Comparison of ENCODE assay signal across 12 cellular contexts in the genomic region with DNA sequence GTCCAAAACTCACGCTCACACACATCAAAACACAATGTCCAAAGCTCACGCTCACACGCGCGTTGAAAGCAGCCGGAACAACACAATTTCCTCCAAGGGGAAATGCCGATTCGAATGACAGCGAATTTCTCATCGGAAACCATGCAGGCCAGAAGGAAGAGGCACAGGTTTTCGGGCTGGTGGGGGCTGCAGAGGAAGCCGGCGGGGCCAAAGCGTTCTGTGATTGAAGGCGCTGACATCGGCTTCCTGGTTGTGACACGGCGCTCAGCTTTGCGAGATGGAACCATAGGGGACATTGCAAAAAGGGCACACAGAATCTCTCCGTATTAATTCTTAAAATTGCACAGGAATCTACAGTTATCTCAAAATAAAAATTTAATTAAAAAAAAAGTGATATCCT.
A peak's percentile ranks its signal among the peaks of the same experiment; 100 is the strongest.
DNase-seq lines count a peak whose midpoint lies in the region; ATAC-seq and TF ChIP-seq lines count a peak whose summit lies in the region.
"Had no signal": no experiment of that assay in that cellular context is flagged by ENCODE, and none has a peak within 500 bp of the region (broad histone marks: within the 10 kb centered on the region; RNA-seq: fewer than 3 reads in every experiment).

No MANE protein-coding gene starts in this region.

- no peaks in the 10 kb centered on the region for H3K27me3 ChIP-seq in BLaER1

- no peaks in the 10 kb centered on the region for H3K9me3 Mint-ChIP-seq in activated CD4-positive, alpha-beta T cell treated with anti-CD3 and anti-CD28 coated beads, Interleukin-2, amount 10 ng/mL, durations not matched to agents 7 days and 5 days
- H3K9me3 Mint-ChIP-seq: dendritic cell treated with granulocyte-macrophage colony-stimulating factor and Interleukin-4, amounts not matched to agents 40 ng/mL and 50 ng/mL, for 4 days; WTC11 had no signal

- H3K36me3 Mint-ChIP-seq in activated CD4-positive, alpha-beta T cell treated with anti-CD3 and anti-CD28 coated beads, Interleukin-2, amount 10 ng/mL, durations not matched to agents 7 days and 5 days (ENCODE audit: low read depth): peaks cover 7% of the 10 kb centered on the region
- H3K36me3 Mint-ChIP-seq: WTC11 had no signal

- peak overlapping the region; percentile 60 for H3K4me3 ChIP-seq in BLaER1
- H3K4me3 ChIP-seq: A549 had no signal

- ATAC-seq in HG02571 (IDR thresholded peaks at IDR 0.05; ENCODE audit: unreplicated experiment): no peak
- ATAC-seq in GM18505 (IDR thresholded peaks at IDR 0.05; ENCODE audit: unreplicated experiment): no peak
- ATAC-seq: A549 had no signal

- peak overlapping the region; percentile 73 for H3K27ac ChIP-seq in BLaER1
- H3K27ac ChIP-seq: A549 had no signal

- H3K27ac Mint-ChIP-seq in activated CD4-positive, alpha-beta T cell treated with anti-CD3 and anti-CD28 coated beads, Interleukin-2, amount 10 ng/mL, durations not matched to agents 7 days and 5 days: no peak overlapping the region
- H3K27ac Mint-ChIP-seq: dendritic cell treated with granulocyte-macrophage colony-stimulating factor and Interleukin-4, amounts not matched to agents 40 ng/mL and 50 ng/mL, for 4 days; WTC11 had no signal

- POLR2A ChIA-PET in activated CD4-positive, alpha-beta T cell treated with anti-CD3 and anti-CD28 coated beads, Interleukin-2, amount 10 ng/mL, durations not matched to agents 7 days and 5 days (lab: Charles Lee): interaction anchor here (1.2 kb wide), 1 partner anchor 11 kb away, joined by 5 read pairs; no protein-coding TSS in a partner anchor

- H3K27me3 Mint-ChIP-seq in activated CD4-positive, alpha-beta T cell treated with anti-CD3 and anti-CD28 coated beads, Interleukin-2, amount 10 ng/mL, durations not matched to agents 7 days and 5 days: no peaks in the 10 kb centered on the region

- no peak for TF ChIP-seq POLR2A in GM18505 (IDR thresholded peaks at IDR 0.05; ENCODE audit: borderline replicate concordance, extremely low read depth, insufficient read depth, insufficient read length)

- H3K36me3 ChIP-seq in BLaER1: no peaks in the 10 kb centered on the region

- peak overlapping the region; percentile 86 for H3K4me2 ChIP-seq in BLaER1
- H3K4me2 ChIP-seq: A549 had no signal

- peak overlapping the region; percentile 65 for H3K9ac ChIP-seq in BLaER1

- DNase-seq in activated CD4-positive, alpha-beta T cell treated with anti-CD3 and anti-CD28 coated beads, Interleukin-2, amount 10 ng/mL, durations not matched to agents 7 days and 5 days: peak; percentile 79
- DNase-seq in activated naive CD4-positive, alpha-beta T cell treated with Interleukin-2 at 50 U/mL for 16 hours: peak; percentile 65
- DNase-seq in stimulated activated CD4-positive, alpha-beta T cell treated with anti-CD3 and anti-CD28 coated beads, Interleukin-12 subunit alpha, Interleukin-12 subunit beta, amount 100 ng/mL, for 4 hours: peak; percentile 44
- DNase-seq in AG08395 (ENCODE audit: low spot score): no peak
- no peak for DNase-seq in NOMO-1 treated with dmso at 0.1 percent for 144 hours (lab: John Stamatoyannopoulos, UW; ENCODE audit: unreplicated experiment)
- DNase-seq: NCI-H1436 had no signal

- no peak overlapping the region for H3K4me3 Mint-ChIP-seq in activated CD4-positive, alpha-beta T cell treated with anti-CD3 and anti-CD28 coated beads, Interleukin-2, amount 10 ng/mL, durations not matched to agents 7 days and 5 days
- H3K4me3 Mint-ChIP-seq: WTC11 had no signal

- peaks cover 13% of the 10 kb centered on the region; the same call in 1 of the 2 replicates for H3K9me3 ChIP-seq in BLaER1
- H3K9me3 ChIP-seq: A549 had no signal

- CTCF ChIA-PET in activated CD4-positive, alpha-beta T cell treated with anti-CD3 and anti-CD28 coated beads, Interleukin-2, amount 10 ng/mL, durations not matched to agents 7 days and 5 days (lab: Charles Lee): interaction anchor here (1.6 kb wide), 1 partner anchor 12 kb away, joined by 6 read pairs; no protein-coding TSS in a partner anchor

- peaks cover 16% of the 10 kb centered on the region for H3K4me1 Mint-ChIP-seq in activated CD4-positive, alpha-beta T cell treated with anti-CD3 and anti-CD28 coated beads, Interleukin-2, amount 10 ng/mL, durations not matched to agents 7 days and 5 days

- H3K4me1 ChIP-seq in BLaER1: peaks cover 80% of the 10 kb centered on the region
- H3K4me1 ChIP-seq: A549 had no signal

- H4K20me1 ChIP-seq in BLaER1: no peaks in the 10 kb centered on the region

Comparison
In these comparisons a context has a peak if more than half of its experiments do, and no peak if none do; other contexts are left out.
1. DNase-seq: peak in activated CD4-positive, alpha-beta T cell treated with anti-CD3 and anti-CD28 coated beads, Interleukin-2, amount 10 ng/mL, durations not matched to agents 7 days and 5 days (single experiment), activated naive CD4-positive, alpha-beta T cell treated with Interleukin-2 at 50 U/mL for 16 hours (single experiment) and stimulated activated CD4-positive, alpha-beta T cell treated with anti-CD3 and anti-CD28 coated beads, Interleukin-12 subunit alpha, Interleukin-12 subunit beta, amount 100 ng/mL, for 4 hours (single experiment); none in AG08395 (single experiment) and NOMO-1 treated with dmso at 0.1 percent for 144 hours (single experiment).